In the genomic region with DNA sequence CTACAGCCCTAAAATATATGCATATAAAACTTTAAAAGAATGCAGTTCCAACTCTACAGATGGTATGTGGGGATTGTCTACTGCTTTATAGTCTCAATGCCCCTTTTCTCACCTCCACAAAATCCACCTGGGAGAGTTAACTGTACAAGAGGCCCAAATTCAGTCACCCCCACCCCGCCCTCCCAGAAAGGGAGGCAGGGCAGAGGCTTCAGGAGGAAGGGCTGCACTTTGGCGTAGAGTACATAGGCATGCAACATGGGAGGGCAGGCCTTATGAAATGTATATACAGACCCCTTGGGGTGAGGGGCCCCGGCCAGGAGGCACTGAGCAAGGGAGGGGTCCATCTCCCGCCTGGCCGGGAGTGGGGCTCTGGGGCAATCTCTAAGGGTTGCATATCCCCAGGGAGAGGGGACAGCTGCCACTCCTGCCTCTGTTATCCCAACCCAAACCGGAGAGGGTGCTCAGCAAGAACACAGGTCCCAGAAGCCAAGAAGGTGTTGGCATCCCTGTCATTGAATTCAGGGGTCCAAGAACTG, we compare ENCODE assay signal across 1 cellular context.
TF ChIP-seq lines count a peak whose summit lies in the region.

No MANE protein-coding gene starts in this region.

TF ChIP-seq in HepG2, 621 proteins besides CTCF, POLR2A, EP300 and RAD21:
- no peak for TF ChIP-seq SMAD3 (CRISPR knock-in tag; IDR thresholded peaks at IDR 0.05)
- no peak for TF ChIP-seq ZKSCAN1 (IDR thresholded peaks at IDR 0.05; ENCODE audit: low read length)
- TF ChIP-seq SCMH1 (CRISPR knock-in tag; IDR thresholded peaks at IDR 0.05; ENCODE audit: borderline replicate concordance): no peak
- TF ChIP-seq XRCC5 (optimal IDR thresholded peaks at IDR 0.05; ENCODE audit: low read length): no peak
